Comparison of ENCODE assay signal across 12 cellular contexts in genomic region chr12:67534671-67535070, GRCh38.
A peak's percentile ranks its signal among the peaks of the same experiment; 100 is the strongest.
DNase-seq lines count a peak whose midpoint lies in the region; ATAC-seq and TF ChIP-seq lines count a peak whose summit lies in the region.
"Had no signal": no experiment of that assay in that cellular context is flagged by ENCODE, and none has a peak within 500 bp of the region (broad histone marks: within the 10 kb centered on the region; RNA-seq: fewer than 3 reads in every experiment).

No MANE protein-coding gene starts in this region.

- H3K27ac ChIP-seq in brain microvascular endothelial cell: peak overlapping the region; percentile 26
- H3K27ac ChIP-seq: 22Rv1 had no signal

- peaks cover 6% of the 10 kb centered on the region for H3K4me1 Mint-ChIP-seq in activated naive CD4-positive, alpha-beta T cell treated with anti-CD3 and anti-CD28 coated beads, Interleukin-2, amount 50 U/mL, for 24 hours
- no peaks in the 10 kb centered on the region for H3K4me1 Mint-ChIP-seq in stimulated activated effector memory CD8-positive, alpha-beta T cell treated with anti-CD3 and anti-CD28 coated beads, Interleukin-12 subunit alpha, Interleukin-12 subunit beta, amount 100 ng/mL, for 72 hours
- peaks cover 7 to 19% (median 11%) of the 10 kb centered on the region in 4 donors for H3K4me1 Mint-ChIP-seq in naive thymus-derived CD8-positive, alpha-beta T cell
- H3K4me1 Mint-ChIP-seq: IgD-negative memory B cell had no signal

- TF ChIP-seq POLR2A in erythroblast (IDR thresholded peaks at IDR 0.05; ENCODE audit: low read length): no peak

- H3K27me3 Mint-ChIP-seq in activated naive CD4-positive, alpha-beta T cell treated with anti-CD3 and anti-CD28 coated beads, Interleukin-2, amount 50 U/mL, for 24 hours: no peaks in the 10 kb centered on the region
- H3K27me3 Mint-ChIP-seq in naive thymus-derived CD8-positive, alpha-beta T cell: no peaks in the 10 kb centered on the region

- H3K27me3 ChIP-seq in brain microvascular endothelial cell (replicated peaks): no peaks in the 10 kb centered on the region

- no peak overlapping the region for H3K4me3 Mint-ChIP-seq in activated naive CD4-positive, alpha-beta T cell treated with anti-CD3 and anti-CD28 coated beads, Interleukin-2, amount 50 U/mL, for 24 hours
- H3K4me3 Mint-ChIP-seq in stimulated activated effector memory CD8-positive, alpha-beta T cell treated with anti-CD3 and anti-CD28 coated beads, Interleukin-12 subunit alpha, Interleukin-12 subunit beta, amount 100 ng/mL, for 72 hours: no peak overlapping the region
- H3K4me3 Mint-ChIP-seq in naive thymus-derived CD8-positive, alpha-beta T cell: no peak overlapping the region
- H3K4me3 Mint-ChIP-seq: IgD-negative memory B cell had no signal

- no peak for ATAC-seq in stimulated activated effector memory CD8-positive, alpha-beta T cell treated with anti-CD3 and anti-CD28 coated beads, Interleukin-12 subunit alpha, Interleukin-12 subunit beta, amount 100 ng/mL, for 72 hours
- no peak for ATAC-seq in naive thymus-derived CD8-positive, alpha-beta T cell

- peak overlapping the region; percentile 69 for H3K27ac Mint-ChIP-seq in activated naive CD4-positive, alpha-beta T cell treated with anti-CD3 and anti-CD28 coated beads, Interleukin-2, amount 50 U/mL, for 24 hours
- H3K27ac Mint-ChIP-seq in stimulated activated effector memory CD8-positive, alpha-beta T cell treated with anti-CD3 and anti-CD28 coated beads, Interleukin-12 subunit alpha, Interleukin-12 subunit beta, amount 100 ng/mL, for 72 hours: no peak overlapping the region
- no peak overlapping the region for H3K27ac Mint-ChIP-seq in naive thymus-derived CD8-positive, alpha-beta T cell

- H3K36me3 Mint-ChIP-seq in activated naive CD4-positive, alpha-beta T cell treated with anti-CD3 and anti-CD28 coated beads, Interleukin-2, amount 50 U/mL, for 24 hours: no peaks in the 10 kb centered on the region
- no peaks in the 10 kb centered on the region for H3K36me3 Mint-ChIP-seq in stimulated activated effector memory CD8-positive, alpha-beta T cell treated with anti-CD3 and anti-CD28 coated beads, Interleukin-12 subunit alpha, Interleukin-12 subunit beta, amount 100 ng/mL, for 72 hours
- no peaks in the 10 kb centered on the region for H3K36me3 Mint-ChIP-seq in naive thymus-derived CD8-positive, alpha-beta T cell
- H3K36me3 Mint-ChIP-seq: IgD-negative memory B cell had no signal

- no peaks in the 10 kb centered on the region for H3K9me3 Mint-ChIP-seq in activated naive CD4-positive, alpha-beta T cell treated with anti-CD3 and anti-CD28 coated beads, Interleukin-2, amount 50 U/mL, for 24 hours
- H3K9me3 Mint-ChIP-seq in stimulated activated effector memory CD8-positive, alpha-beta T cell treated with anti-CD3 and anti-CD28 coated beads, Interleukin-12 subunit alpha, Interleukin-12 subunit beta, amount 100 ng/mL, for 72 hours: no peaks in the 10 kb centered on the region
- H3K9me3 Mint-ChIP-seq in naive thymus-derived CD8-positive, alpha-beta T cell: no peaks in the 10 kb centered on the region

- no peak overlapping the region for H3K4me3 ChIP-seq in brain microvascular endothelial cell (ENCODE audit: low read depth, low read length)

- DNase-seq in activated naive CD4-positive, alpha-beta T cell treated with Interleukin-2 at 50 U/mL for 16 hours: no peak
- DNase-seq in brain microvascular endothelial cell (peak; percentile 88), iris pigment epithelial cell (ENCODE audit: low read depth) (peak; percentile 83), superior temporal gyrus (ENCODE audit: extremely low spot score) (no peak), erythroblast (lab: John Stamatoyannopoulos, UW) (no peak)
- no peak for DNase-seq in stimulated activated effector memory CD8-positive, alpha-beta T cell treated with anti-CD3 and anti-CD28 coated beads, Interleukin-12 subunit alpha, Interleukin-12 subunit beta, amount 100 ng/mL, for 72 hours (ENCODE audit: low spot score in 2 of 2)
- DNase-seq in naive thymus-derived CD8-positive, alpha-beta T cell: no peak
- DNase-seq: amygdala; stimulated activated CD4-positive, alpha-beta T cell treated with anti-CD3 and anti-CD28 coated beads, Interleukin-1b, Interleukin-23, amount 100 ng/mL, for 48 hours had no signal

- TF ChIP-seq CTCF in brain microvascular endothelial cell (IDR thresholded peaks at IDR 0.05; ENCODE audit: low read depth, low read length, missing control alignments): no peak

- no peaks in the 10 kb centered on the region for H3K36me3 ChIP-seq in brain microvascular endothelial cell (replicated peaks)

- in situ Hi-C loops in brain microvascular endothelial cell (cut with HindIII; ENCODE audit: low pct_ligation_motif_present, low sequenced_read_pairs): no loop called here

- POLR2A ChIA-PET in naive thymus-derived CD8-positive, alpha-beta T cell (lab: Charles Lee): no interaction called here

Comparison
In these comparisons a context has a peak if more than half of its experiments do, and no peak if none do; other contexts are left out.
1. DNase-seq: peak in brain microvascular endothelial cell (single experiment) and iris pigment epithelial cell (single experiment); none in activated naive CD4-positive, alpha-beta T cell treated with Interleukin-2 at 50 U/mL for 16 hours (single experiment), superior temporal gyrus (single experiment), stimulated activated effector memory CD8-positive, alpha-beta T cell treated with anti-CD3 and anti-CD28 coated beads, Interleukin-12 subunit alpha, Interleukin-12 subunit beta, amount 100 ng/mL, for 72 hours (0 of 2), erythroblast (0 of 2) and naive thymus-derived CD8-positive, alpha-beta T cell (0 of 10).